In genomic region chr10:93469454-93469853, GRCh38 we compare ENCODE assay signal across 16 cellular contexts. TPM values are rescaled to one million over a fixed set of nuclear protein-coding genes. Genes with fewer than 3 reads are reported as not detected.
DNase-seq lines count a peak whose midpoint lies in the region; ATAC-seq, FAIRE-seq and TF ChIP-seq lines count a peak whose summit lies in the region.
"Had no signal": no experiment of that assay in that cellular context is flagged by ENCODE, and none has a peak within 500 bp of the region (broad histone marks: within the 10 kb centered on the region; RNA-seq: fewer than 3 reads in every experiment).

No MANE protein-coding gene starts in this region.

- no peak for TF ChIP-seq EP300 in A549 (IDR thresholded peaks at IDR 0.05)

- TF ChIP-seq RAD21 in A549 (conservative IDR thresholded peaks at IDR 0.05 in 1 of 2, IDR thresholded peaks at IDR 0.05 in 1 of 2), result no peak

- peaks cover 93% of the 10 kb centered on the region for H3K4me1 ChIP-seq in A549
- peaks cover 92% of the 10 kb centered on the region for H3K4me1 ChIP-seq in Panc1 (ENCODE audit: control insufficient read depth, insufficient read depth, low read length)
- H3K4me1 ChIP-seq in psoas muscle, result peaks cover 17% of the 10 kb centered on the region

- TF ChIP-seq POLR2A in A549 (IDR thresholded peaks at IDR 0.05; ENCODE audit: low read length), result no peak

- peak overlapping the region; percentile 92 to 93 for H3K27ac ChIP-seq in A549
- H3K27ac ChIP-seq in Panc1 (ENCODE audit: low read length), result peak overlapping the region; percentile 100
- H3K27ac ChIP-seq in psoas muscle, result no peak overlapping the region

- CTCF ChIA-PET in A549 (lab: Yijun Ruan, JAX) (interaction anchor here (1.3 to 41.4 kb wide), 7 partner anchors 9 to 87 kb away, joined by 3 to 924 read pairs (median 11); partner anchors contain the start of gene MYOF), Panc1 (lab: Charles Lee) (interaction anchor here (1.0 kb wide), 1 partner anchor 12 kb away, joined by 3 read pairs; the partner anchor contains the start of gene MYOF)

- H3K9me3 ChIP-seq in A549 (peaks cover 7% of the 10 kb centered on the region; the same call in 1 of the 3 replicates), Panc1 (ENCODE audit: control insufficient read depth, insufficient read depth, low read depth, low read length) (peaks cover 4% of the 10 kb centered on the region; the same call in 1 of the 2 replicates), psoas muscle (no peaks in the 10 kb centered on the region)

- peak overlapping the region; percentile 70 for H3K4me2 ChIP-seq in A549

- no peak for DNase-seq in A549 (ENCODE audit: low read depth in 1 of 2, low spot score in 1 of 2)
- no peak for DNase-seq in Panc1 (ENCODE audit: low read depth, low spot score)
- DNase-seq in fibroblast of gingiva (ENCODE audit: low read depth), result peak; percentile 69
- no peak for DNase-seq in psoas muscle
- DNase-seq in stimulated activated CD4-positive, alpha-beta T cell treated with anti-CD3 and anti-CD28 coated beads, Interleukin-4, amount 100 ng/mL, for 24 hours, result no peak
- DNase-seq in NCI-H1417 (lab: John Stamatoyannopoulos, UW), result no peak
- DNase-seq: DND-41, immature natural killer cell, natural killer cell, small intestine, T-helper 2 cell had no signal

- POLR2A ChIA-PET in A549 (lab: Yijun Ruan, JAX) (interaction anchor here (0.7 to 6.2 kb wide), 4 partner anchors 10 to 234 kb away, joined by 3 to 114 read pairs (median 22); partner anchors contain the start of gene MYOF), Panc1 (lab: Charles Lee) (interaction anchor here (0.6 to 1.2 kb wide), 2 partner anchors 11 to 98 kb away, joined by 3 read pairs; no protein-coding TSS in a partner anchor)

- FAIRE-seq in A549 (lab: Jason Lieb, UNC), result no peak
- FAIRE-seq: GM12892, small intestine, urothelium cell line had no signal

- no peaks in the 10 kb centered on the region; the same call in 1 of the 2 replicates for H3K36me3 ChIP-seq in Panc1 (ENCODE audit: control insufficient read depth, insufficient read depth, low read length)
- no peaks in the 10 kb centered on the region for H3K36me3 ChIP-seq in psoas muscle (ENCODE audit: insufficient read depth in 1 of 2, low read depth in 1 of 2)
- H3K36me3 ChIP-seq: HAP-1 had no signal

- in situ Hi-C loops in Panc1 (cut with HindIII; ENCODE audit: low pct_unique_long_range_greater_than_20kb, low sequenced_read_pairs), result no loop called here

- intact Hi-C loops in Panc1 (cut with micrococcal nuclease; ENCODE audit: unreplicated experiment) (no loop called here), psoas muscle (cut with DNase I) (no loop called here)

- H3K27me3 ChIP-seq in Panc1 (ENCODE audit: control insufficient read depth, insufficient read depth, low read length) (no peaks in the 10 kb centered on the region), psoas muscle (ENCODE audit: insufficient read depth in 3 of 3, low read length in 2 of 3) (no peaks in the 10 kb centered on the region)

- WGBS in A549 (ENCODE audit: missing lambda C conversion rate), result 92% methylated on average over 2 of the region's 3 CpGs
- 42 to 56% (median 46%) methylated on average over 3 of the region's 3 CpGs for WGBS in psoas muscle, 3 donors

- H3K4me3 ChIP-seq in A549 (no peak overlapping the region), Panc1 (ENCODE audit: low read depth in 2 of 2, low read length in 2 of 2) (no peak overlapping the region), psoas muscle (no peak overlapping the region)
- H3K4me3 ChIP-seq: HAP-1 had no signal

- no TSS peak for BruUV-seq in Panc1 (replicated peaks; lab: Mats Ljungman, UMichigan)

- no peak for TF ChIP-seq CTCF in A549 (IDR thresholded peaks at IDR 0.05)
- no peak for TF ChIP-seq CTCF in Panc1 (IDR thresholded peaks at IDR 0.05)
- no peak for TF ChIP-seq CTCF in psoas muscle (IDR thresholded peaks at IDR 0.05)

- ATAC-seq in A549, result no peak
- no peak for ATAC-seq in Panc1
- ATAC-seq in psoas muscle, result peak in 3 of 4 donors; percentile 28 to 46 (median 38)
- no peak for ATAC-seq in GM21390 (IDR thresholded peaks at IDR 0.05; ENCODE audit: unreplicated experiment)
- no peak for ATAC-seq in GM18502 (IDR thresholded peaks at IDR 0.05; ENCODE audit: poor library complexity, unreplicated experiment)
- ATAC-seq: natural killer cell had no signal

TF ChIP-seq in A549, 52 proteins besides CTCF, POLR2A, EP300 and RAD21:
- no peak for TF ChIP-seq POLR2AphosphoS2 (conservative IDR thresholded peaks at IDR 0.05; ENCODE audit: low read length)
- no peak for TF ChIP-seq HOXB13 (CRISPR knock-in tag; IDR thresholded peaks at IDR 0.05; ENCODE audit: low read depth)
- TF ChIP-seq HMGXB4 (CRISPR knock-in tag; IDR thresholded peaks at IDR 0.05; ENCODE audit: borderline replicate concordance), result 0 out of 2 replicates have a peak, but pooled peaks have one; percentile 18
TF ChIP-seq in A549: peak in this region for 1.

RNA-seq across cellular contexts. Expression of gene MYOF, which starts 12.7 kb away (rescaled TPM):
- polyA plus RNA-seq in A549 (2011; rRNA removed) (229 and 265 TPM in 2 replicates), A549 (2017; fragmentation: RNase III; extraction: RNeasy Plus Mini Kit Qiagen cat#74134 plus additional on column Dnase treatment) (190 to 217 TPM (median 191 TPM) in 3 replicates), psoas muscle (1 to 10 TPM in 2 of 3 donors, under 1 TPM in 1; 0.70 to 3.6 (median 2.1) TPM)
- 117 TPM in 2 replicates for polyA plus RNA-seq in A549 (2012; cell fraction: cytosol; rRNA removed)
- 127 and 200 TPM in 2 replicates for polyA plus RNA-seq in A549 (2012; cell fraction: nucleus; rRNA removed)
- polyA minus RNA-seq in A549 (2011; rRNA and poly(A)+ RNA removed), result 195 and 221 TPM in 2 replicates
- total RNA-seq in Panc1 (2021; ENCODE audit: unreplicated experiment) (376 TPM), psoas muscle (1 to 10 TPM; 4.2 to 9.4 (median 5.8) TPM)
- polyA plus RNA-seq in Panc1 (2012; ENCODE audit: insufficient read length), result 187 TPM

RNA-seq across cellular contexts. Expression of gene CEP55, which starts 27.0 kb away (rescaled TPM):
- 63.5 and 87.0 TPM in 2 replicates for polyA plus RNA-seq in A549 (2011; rRNA removed)
- polyA plus RNA-seq in A549 (2012; cell fraction: cytosol; rRNA removed), result 24.7 and 26.7 TPM in 2 replicates
- polyA plus RNA-seq in A549 (2012; cell fraction: nucleus; rRNA removed), result 12.1 and 18.0 TPM in 2 replicates
- polyA plus RNA-seq in A549 (2017; fragmentation: RNase III; extraction: RNeasy Plus Mini Kit Qiagen cat#74134 plus additional on column Dnase treatment), result 51.2 to 57.9 TPM (median 52.4 TPM) in 3 replicates
- polyA minus RNA-seq in A549 (2011; rRNA and poly(A)+ RNA removed), result 12.0 and 13.0 TPM in 2 replicates
- total RNA-seq in Panc1 (2021; ENCODE audit: unreplicated experiment), result 96.4 TPM
- 29.0 TPM for polyA plus RNA-seq in Panc1 (2012; ENCODE audit: insufficient read length)
- total RNA-seq in psoas muscle, result under 1 TPM in 2 of 4 donors, not detected in 2; 0.10 to 0.29 TPM
- polyA plus RNA-seq in psoas muscle, result under 1 TPM in 2 of 3 donors, not detected in 1; 0.16 to 0.25 TPM

Comparison
In these comparisons a context has a peak if more than half of its experiments do, and no peak if none do; other contexts are left out.
1. ATAC-seq: peak in psoas muscle (3 of 4); none in A549 (0 of 2), Panc1 (single experiment), GM21390 (single experiment) and GM18502 (single experiment).
2. RNA of gene MYOF, which starts 12.7 kb away (total RNA-seq): 376 TPM in Panc1 (single experiment); 4.2 to 9.4 TPM in psoas muscle; every median in the first group is over 10 times any median in the second.
3. RNA of gene CEP55, which starts 27.0 kb away (total RNA-seq): 96.4 TPM in Panc1 (single experiment); 0.10 to 0.29 TPM in psoas muscle; every median in the first group is over 10 times any median in the second.